In the genomic region with DNA sequence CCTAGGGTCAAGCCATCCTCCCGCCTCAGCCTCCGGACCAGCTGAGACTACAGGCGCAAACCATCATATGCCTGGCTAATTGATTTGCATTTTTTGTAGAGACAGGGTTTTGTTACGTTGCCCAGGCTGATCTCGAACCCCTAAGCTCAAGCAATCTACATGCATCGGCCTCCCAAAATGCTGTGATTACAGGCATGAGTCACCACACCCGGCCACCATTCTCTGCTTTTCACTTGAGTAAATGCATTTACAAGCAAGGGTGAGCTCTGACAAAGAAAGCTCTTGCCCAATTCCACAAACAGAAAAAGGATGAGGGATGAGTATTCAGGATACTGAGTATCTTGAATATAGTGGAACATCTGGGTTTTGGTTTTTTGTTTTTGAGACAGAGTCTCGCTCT, we compare ENCODE assay signal across 8 cellular contexts.
A peak's percentile ranks its signal among the peaks of the same experiment; 100 is the strongest.
DNase-seq lines count a peak whose midpoint lies in the region; ATAC-seq and TF ChIP-seq lines count a peak whose summit lies in the region.
"Not testable (repeated sequence)": the region's sequence is repeated elsewhere in the genome, so short reads cannot be mapped to it uniquely, and the experiment has no call there.

No MANE protein-coding gene starts in this region.

- CTCF ChIA-PET in AG04450 (lab: Charles Lee): not testable (repeated sequence)

- ATAC-seq in RWPE2 (ENCODE audit: low read depth): peak; percentile 15; the same call in 2 of the 3 replicates

- peak overlapping the region; percentile 28 for H3K4me3 Mint-ChIP-seq in osteocyte (ENCODE audit: unreplicated experiment)

- not testable (repeated sequence) for H3K4me3 ChIP-seq in AG04450 (ENCODE audit: low read depth, low read length); RWPE2 (ENCODE audit: severe bottlenecking); choroid plexus epithelial cell (ENCODE audit: low read depth, low read length); fibroblast of villous mesenchyme (ENCODE audit: low read depth, low read length)

- not testable (repeated sequence) for H3K4me1 ChIP-seq in RWPE2 (ENCODE audit: insufficient read depth, poor library complexity, severe bottlenecking)

- not testable (repeated sequence) for H3K36me3 ChIP-seq in RWPE2 (ENCODE audit: low read depth)

- POLR2A ChIA-PET in AG04450 (lab: Yijun Ruan, JAX): interaction anchor here (0.8 kb wide), 1 partner anchor 30 kb away, joined by 4 read pairs; no protein-coding TSS in a partner anchor

- H3K36me3 Mint-ChIP-seq in osteocyte (ENCODE audit: unreplicated experiment): not testable (repeated sequence)

- not testable (repeated sequence) for H3K27me3 ChIP-seq in AG04450 (ENCODE audit: control insufficient read depth, insufficient read depth, low read length); RWPE2 (ENCODE audit: insufficient read depth, poor library complexity, severe bottlenecking)

- H3K4me1 Mint-ChIP-seq in osteocyte (ENCODE audit: unreplicated experiment): peaks cover 40% of the 10 kb centered on the region

- not testable (repeated sequence) for H3K9me3 ChIP-seq in AG04450 (ENCODE audit: control insufficient read depth, insufficient read depth, low read length); RWPE2 (ENCODE audit: severe bottlenecking)

- H3K27me3 Mint-ChIP-seq in osteocyte (ENCODE audit: unreplicated experiment): not testable (repeated sequence)

- peak overlapping the region; percentile 86 for H3K27ac ChIP-seq in AG04450 (ENCODE audit: low read depth, low read length)
- H3K27ac ChIP-seq in RWPE2 (ENCODE audit: poor library complexity, severe bottlenecking): not testable (repeated sequence)

- H3K9me3 Mint-ChIP-seq in osteocyte (ENCODE audit: unreplicated experiment): not testable (repeated sequence)

- not testable (repeated sequence) for TF ChIP-seq CTCF in AG04450 (IDR thresholded peaks at IDR 0.05; ENCODE audit: low read depth, low read length); RWPE2 (IDR thresholded peaks at IDR 0.05; ENCODE audit: poor library complexity, severe bottlenecking); choroid plexus epithelial cell (conservative IDR thresholded peaks at IDR 0.05; ENCODE audit: low read depth, low read length); fibroblast of villous mesenchyme (IDR thresholded peaks at IDR 0.05; ENCODE audit: insufficient read depth, low read depth, low read length); osteocyte (IDR thresholded peaks at IDR 0.05)

- DNase-seq in AG04450 (ENCODE audit: low read depth, low spot score); RWPE2 (ENCODE audit: low spot score); osteocyte (ENCODE audit: extremely low spot score, unreplicated experiment): not testable (repeated sequence)
- DNase-seq in GM04504 (ENCODE audit: low read depth) (peak; percentile 56), LHCN-M2 (ENCODE audit: low read depth) (peak; percentile 56), amniotic epithelial cell (ENCODE audit: low read depth) (peak; percentile 28), choroid plexus epithelial cell (ENCODE audit: low read depth) (peak; percentile 26), fibroblast of villous mesenchyme (ENCODE audit: low read depth) (peak; percentile 65)

- not testable (repeated sequence) for H3K27ac Mint-ChIP-seq in osteocyte (ENCODE audit: unreplicated experiment)
